Comparison of ENCODE assay signal across 8 cellular contexts in genomic region chr16:89330177-89330856, GRCh38.
DNase-seq lines count a peak whose midpoint lies in the region; TF ChIP-seq lines count a peak whose summit lies in the region.

No MANE protein-coding gene starts in this region.

- no peaks in the 10 kb centered on the region for H3K9me3 ChIP-seq in SK-N-SH

- no peak for TF ChIP-seq EP300 in SK-N-SH (IDR thresholded peaks at IDR 0.05; ENCODE audit: borderline replicate concordance in 1 of 2, low read depth in 1 of 2, low read length in 1 of 2)

- in situ Hi-C loops in KBM-7 (cut with MboI; ENCODE audit: low pct_unique_long_range_greater_than_20kb, low sequenced_read_pairs) = no loop called here

- H3K9me2 ChIP-seq in SK-N-SH = no peaks in the 10 kb centered on the region

- H3K27me3 ChIP-seq in rectal smooth muscle tissue (ENCODE audit: control insufficient read depth, insufficient read depth, low read length) = no peaks in the 10 kb centered on the region
- H3K27me3 ChIP-seq in SK-N-SH (ENCODE audit: insufficient read depth) = no peaks in the 10 kb centered on the region

- H4K20me1 ChIP-seq in SK-N-SH (ENCODE audit: insufficient read depth) = peaks cover 57% of the 10 kb centered on the region

- DNase-seq in DMS 273 (lab: John Stamatoyannopoulos, UW; ENCODE audit: unreplicated experiment) = peak; percentile 39
- DNase-seq in DMS 273 treated with DMSO at 0.1 percent for 48 hours (lab: John Stamatoyannopoulos, UW) = no peak
- DNase-seq in T-helper 1 cell = peak in 3 of 5 donors; percentile 27 to 49 (median 38)
- DNase-seq in epithelial cell of proximal tubule (ENCODE audit: low read depth) = no peak
- no peak for DNase-seq in KBM-7
- no peak for DNase-seq in SK-N-SH
- DNase-seq in GM19240 (ENCODE audit: insufficient read length, low spot score) = no peak

- H2AFZ ChIP-seq in SK-N-SH (ENCODE audit: low read depth) = no peak overlapping the region

- H3K4me3 ChIP-seq in epithelial cell of proximal tubule (ENCODE audit: low read depth, low read length) = peak overlapping the region; percentile 7
- peak overlapping the region; percentile 21 for H3K4me3 ChIP-seq in rectal smooth muscle tissue (ENCODE audit: low read length)
- no peak overlapping the region for H3K4me3 ChIP-seq in SK-N-SH (ENCODE audit: low read depth in 2 of 2, low read length in 1 of 2)

- H3K27ac ChIP-seq in rectal smooth muscle tissue (ENCODE audit: low read depth, low read length) (peak overlapping the region; percentile 10), SK-N-SH (ENCODE audit: low read depth in 2 of 2, low read length in 1 of 2) (no peak overlapping the region)

- H3K79me2 ChIP-seq in SK-N-SH (ENCODE audit: insufficient read depth) = peaks cover 93% of the 10 kb centered on the region

- peaks cover 18% of the 10 kb centered on the region for H3F3A ChIP-seq in SK-N-SH (replicated peaks; ENCODE audit: insufficient read depth)

- WGBS in SK-N-SH (ENCODE audit: low lambda C conversion rate) = 63% methylated on average over 10 of the region's 25 CpGs

- H3K9ac ChIP-seq in rectal smooth muscle tissue (ENCODE audit: low read length) = no peak overlapping the region
- H3K9ac ChIP-seq in SK-N-SH = no peak overlapping the region

- peaks cover 26% of the 10 kb centered on the region for H3K4me1 ChIP-seq in rectal smooth muscle tissue (ENCODE audit: control insufficient read depth, insufficient read depth, low read length)
- H3K4me1 ChIP-seq in SK-N-SH (ENCODE audit: control insufficient read depth in 1 of 2, insufficient read depth in 2 of 2, low read depth in 1 of 2, low read length in 1 of 2) = peaks cover 38 to 51% of the 10 kb centered on the region in 2 experiments; a peak in 3 of 4 replicates

- TF ChIP-seq RAD21 in SK-N-SH (IDR thresholded peaks at IDR 0.05; ENCODE audit: low read length) = no peak

- no peak overlapping the region for H3K4me2 ChIP-seq in SK-N-SH

- CTCF ChIA-PET in SK-N-SH (lab: Yijun Ruan, JAX) = no interaction called here

- H3K36me3 ChIP-seq in rectal smooth muscle tissue (ENCODE audit: control insufficient read depth, insufficient read depth, low read length) = no peaks in the 10 kb centered on the region
- H3K36me3 ChIP-seq in SK-N-SH (replicated peaks in 1 of 2; ENCODE audit: control insufficient read depth in 1 of 2, insufficient read depth in 2 of 2, low read length in 1 of 2) = no peaks in the 10 kb centered on the region

- POLR2A ChIA-PET in SK-N-SH (lab: Yijun Ruan, JAX) = no interaction called here

- TF ChIP-seq CTCF in epithelial cell of proximal tubule (conservative IDR thresholded peaks at IDR 0.05; ENCODE audit: low read depth, low read length) = no peak
- no peak for TF ChIP-seq CTCF in SK-N-SH (IDR thresholded peaks at IDR 0.05)

TF ChIP-seq in SK-N-SH, 30 proteins besides CTCF, POLR2A, EP300 and RAD21:
- TF ChIP-seq SIN3A (IDR thresholded peaks at IDR 0.05; ENCODE audit: borderline replicate concordance, low read depth, low read length) (no peak), JUND (IDR thresholded peaks at IDR 0.05) (no peak), USF2 (IDR thresholded peaks at IDR 0.05; ENCODE audit: borderline replicate concordance, low read depth, low read length) (no peak), ELF1 (IDR thresholded peaks at IDR 0.05) (no peak)
TF ChIP-seq in SK-N-SH: peak in this region for 0.

Comparison
In these comparisons a context has a peak if more than half of its experiments do, and no peak if none do; other contexts are left out.
1. DNase-seq: peak in DMS 273 (single experiment) and T-helper 1 cell (3 of 5); none in DMS 273 treated with DMSO at 0.1 percent for 48 hours (single experiment), epithelial cell of proximal tubule (single experiment), KBM-7 (single experiment), SK-N-SH (single experiment) and GM19240 (single experiment).
2. H3K4me3 ChIP-seq: peak in epithelial cell of proximal tubule (single experiment) and rectal smooth muscle tissue (single experiment); none in SK-N-SH (0 of 2).